In the genomic region with DNA sequence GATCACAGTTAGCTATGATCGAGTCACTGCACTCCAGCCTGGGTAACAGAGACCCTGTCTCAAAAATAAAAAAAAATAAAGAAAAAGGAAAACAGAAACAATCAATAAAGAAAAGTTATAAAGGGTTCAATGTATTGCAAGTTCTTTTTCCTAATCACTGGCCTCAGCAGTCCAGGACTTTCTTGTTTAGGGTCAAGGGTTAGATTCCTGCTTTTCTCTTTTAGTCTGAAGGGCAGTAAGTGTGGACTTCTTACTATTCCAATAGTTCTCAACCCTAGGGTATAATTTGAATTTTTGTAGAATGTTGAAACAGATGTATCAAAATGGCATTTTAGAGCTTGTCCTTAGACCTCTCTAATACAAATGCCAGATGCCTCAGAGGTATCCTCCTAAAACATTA, we compare ENCODE assay signal across 29 cellular contexts. TPM values are rescaled to one million over a fixed set of nuclear protein-coding genes. Genes with fewer than 3 reads are reported as not detected.
"Had no signal": no experiment of that assay in that cellular context is flagged by ENCODE, and none has a peak within 500 bp of the region (broad histone marks: within the 10 kb centered on the region; RNA-seq: fewer than 3 reads in every experiment).

No MANE protein-coding gene starts in this region.

- H3K4me3 Mint-ChIP-seq: immature natural killer cell; naive thymus-derived CD8-positive, alpha-beta T cell; nephron; neural crest cell; stimulated activated naive CD8-positive, alpha-beta T cell treated with anti-CD3 and anti-CD28 coated beads, Interleukin-15, Interleukin-2, amounts not matched to agents 100 ng/mL and 50 ng/mL, for 24 hours had no signal

- H3K27ac Mint-ChIP-seq: nephron; stimulated activated naive CD8-positive, alpha-beta T cell treated with anti-CD3 and anti-CD28 coated beads, Interleukin-15, Interleukin-2, amounts not matched to agents 100 ng/mL and 50 ng/mL, for 24 hours had no signal

- H3K4me1 ChIP-seq: parathyroid adenoma, vagina had no signal

- H3K9me3 Mint-ChIP-seq: immature natural killer cell; naive thymus-derived CD8-positive, alpha-beta T cell; nephron; neural crest cell; stimulated activated naive CD8-positive, alpha-beta T cell treated with anti-CD3 and anti-CD28 coated beads, Interleukin-15, Interleukin-2, amounts not matched to agents 100 ng/mL and 50 ng/mL, for 24 hours had no signal

- H3K27me3 Mint-ChIP-seq: naive thymus-derived CD8-positive, alpha-beta T cell; stimulated activated naive CD8-positive, alpha-beta T cell treated with anti-CD3 and anti-CD28 coated beads, Interleukin-15, Interleukin-2, amounts not matched to agents 100 ng/mL and 50 ng/mL, for 24 hours had no signal

- ATAC-seq: heart left ventricle; left colon; lower lobe of right lung; naive thymus-derived CD8-positive, alpha-beta T cell; sciatic nerve had no signal

- DNase-seq: heart left ventricle; hypothalamus; immature natural killer cell; kidney; left colon; left ventricle myocardium inferior; lower lobe of right lung; mammary epithelial cell; mesenchymal stem cell; naive thymus-derived CD8-positive, alpha-beta T cell; occipital lobe; stimulated activated CD4-positive, alpha-beta T cell treated with anti-CD3 and anti-CD28 coated beads, Interleukin-12 subunit alpha, Interleukin-12 subunit beta, amount 100 ng/mL, for 4 hours; stimulated activated CD4-positive, alpha-beta T cell treated with anti-CD3 and anti-CD28 coated beads, Interleukin-15, amount 100 ng/mL, for 24 hours; stimulated activated CD4-positive, alpha-beta T cell treated with anti-CD3 and anti-CD28 coated beads, Interleukin-2, amount 100 ng/mL, for 24 hours; stimulated activated CD4-positive, alpha-beta T cell treated with anti-CD3 and anti-CD28 coated beads, Interleukin-4, amount 100 ng/mL, for 1 hour; stimulated activated naive CD4-positive, alpha-beta T cell; substantia nigra; upper lobe of left lung had no signal

- H3K27ac ChIP-seq: heart left ventricle, left ventricle myocardium inferior, lower lobe of right lung, parathyroid adenoma, right atrium auricular region, skin epidermis, tibial nerve, upper lobe of left lung, vagina had no signal

- H3K9me3 ChIP-seq: heart left ventricle, left ventricle myocardium inferior, lower lobe of right lung, right atrium auricular region, tibial nerve, upper lobe of left lung, vagina had no signal

- H3K27me3 ChIP-seq: heart left ventricle, right atrium auricular region, tibial nerve, upper lobe of left lung, vagina had no signal

- H3K4me3 ChIP-seq: heart left ventricle, left ventricle myocardium inferior, lower lobe of right lung, right atrium auricular region, skin epidermis, tibial nerve, upper lobe of left lung, vagina had no signal

- H3K4me1 Mint-ChIP-seq: immature natural killer cell, neural crest cell had no signal

RNA-seq across cellular contexts. Expression of a gene that starts 59.8 kb away (rescaled TPM):
- total RNA-seq: pulmonary artery endothelial cell, temporal lobe had no signal
